16 cellular contexts compared by ENCODE assay signal in the genomic region with DNA sequence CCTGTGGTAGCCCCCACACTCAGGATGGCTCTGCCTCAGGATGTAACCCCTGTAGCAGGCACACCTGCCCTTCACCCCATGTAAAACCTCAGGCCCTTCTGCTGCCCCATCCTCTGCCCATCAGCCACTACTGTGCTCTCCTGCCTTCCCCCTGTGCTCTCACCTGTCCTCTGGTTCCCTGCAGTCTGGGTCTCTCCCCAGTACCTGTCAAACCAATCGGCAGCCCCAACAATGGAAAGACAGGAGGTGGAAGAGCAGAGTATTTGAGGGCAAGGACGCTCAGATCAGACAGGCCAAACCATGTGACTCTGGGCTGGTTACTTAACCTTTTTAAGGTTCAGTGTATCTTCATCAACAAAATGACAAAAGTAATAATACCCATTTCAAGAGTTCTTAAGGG. TPM values are rescaled to one million over a fixed set of nuclear protein-coding genes. Genes with fewer than 3 reads are reported as not detected.
DNase-seq lines count a peak whose midpoint lies in the region; ATAC-seq, FAIRE-seq and TF ChIP-seq lines count a peak whose summit lies in the region.
"Had no signal": no experiment of that assay in that cellular context is flagged by ENCODE, and none has a peak within 500 bp of the region (broad histone marks: within the 10 kb centered on the region; RNA-seq: fewer than 3 reads in every experiment).

No MANE protein-coding gene starts in this region.

- TF ChIP-seq POLR2A in HepG2 (IDR thresholded peaks at IDR 0.05; ENCODE audit: insufficient read depth in 1 of 2, low read depth in 2 of 2, low read length in 2 of 2), result no peak

- no TSS peak for BruUV-seq in HepG2 (replicated peaks; lab: Mats Ljungman, UMichigan)

- no peak overlapping the region for H3K9ac ChIP-seq in HepG2 (ENCODE audit: insufficient read depth, low read depth, low read length)
- H3K9ac ChIP-seq: BLaER1 treated with 17β-estradiol and CSF1 and Interleukin-3, amounts not matched to agents 10 nM and 100 nM had no signal

- DNase-seq in left ventricle myocardium inferior, result no peak
- no peak for DNase-seq in Right ventricle myocardium inferior (ENCODE audit: missing footprints)
- no peak for DNase-seq in endothelial cell (ENCODE audit: low spot score)
- no peak for DNase-seq in thoracic aorta (ENCODE audit: low spot score)
- no peak for DNase-seq in HepG2 (ENCODE audit: low spot score)
- no peak for DNase-seq in RCC 7860 (ENCODE audit: low spot score)
- DNase-seq: 8988T; CD4-positive, CD25-positive, alpha-beta regulatory T cell; H9 had no signal

- H3K79me2 ChIP-seq in HepG2 (ENCODE audit: insufficient read depth, low read length), result no peaks in the 10 kb centered on the region

- H3K27ac ChIP-seq in left ventricle myocardium inferior (replicated peaks) (peak overlapping the region; percentile 48), thoracic aorta (peak overlapping the region; percentile 39 to 62), HepG2 (ENCODE audit: extremely low read length, insufficient read depth, low read length) (no peak overlapping the region)
- H3K27ac ChIP-seq: BLaER1 treated with 17β-estradiol and CSF1 and Interleukin-3, amounts not matched to agents 10 nM and 100 nM had no signal

- H3K27me3 Mint-ChIP-seq in endothelial cell (ENCODE audit: unreplicated experiment), result peaks cover 5% of the 10 kb centered on the region
- H3K27me3 Mint-ChIP-seq: CD4-positive, CD25-positive, alpha-beta regulatory T cell had no signal

- H3K4me1 ChIP-seq in left ventricle myocardium inferior, result peaks cover 47% of the 10 kb centered on the region
- peaks cover 11 to 55% of the 10 kb centered on the region in 2 donors for H3K4me1 ChIP-seq in thoracic aorta (ENCODE audit: control insufficient read depth in 1 of 2, low read depth in 2 of 2)
- peaks cover 31% of the 10 kb centered on the region for H3K4me1 ChIP-seq in HepG2 (ENCODE audit: insufficient read depth, low read length)

- H4K20me1 ChIP-seq in HepG2 (ENCODE audit: insufficient read depth, low read length), result no peaks in the 10 kb centered on the region
- H4K20me1 ChIP-seq: BLaER1 treated with 17β-estradiol and CSF1 and Interleukin-3, amounts not matched to agents 10 nM and 100 nM had no signal

- WGBS in HepG2 (ENCODE audit: low lambda C conversion rate), result 6% methylated on average over 2 of the region's 2 CpGs

- no peaks in the 10 kb centered on the region for H3K27me3 ChIP-seq in left ventricle myocardium inferior (ENCODE audit: low read depth)
- no peaks in the 10 kb centered on the region for H3K27me3 ChIP-seq in thoracic aorta (replicated peaks; ENCODE audit: insufficient read depth)
- no peaks in the 10 kb centered on the region; a peak in 2 of 5 replicates for H3K27me3 ChIP-seq in HepG2 (ENCODE audit: control insufficient read depth in 1 of 2, insufficient read depth in 2 of 2, low read length in 2 of 2)
- H3K27me3 ChIP-seq: BLaER1 treated with 17β-estradiol and CSF1 and Interleukin-3, amounts not matched to agents 10 nM and 100 nM had no signal

- no peak overlapping the region for H3K4me3 Mint-ChIP-seq in endothelial cell (ENCODE audit: unreplicated experiment)
- H3K4me3 Mint-ChIP-seq: CD4-positive, CD25-positive, alpha-beta regulatory T cell; GM23338; H9 had no signal

- H3K4me3 ChIP-seq in left ventricle myocardium inferior, result no peak overlapping the region
- H3K4me3 ChIP-seq in thoracic aorta, result no peak overlapping the region
- no peak overlapping the region for H3K4me3 ChIP-seq in HepG2 (replicated peaks in 1 of 3; ENCODE audit: insufficient read depth in 1 of 3, low read depth in 2 of 3, low read length in 3 of 3)
- H3K4me3 ChIP-seq: BLaER1 treated with 17β-estradiol and CSF1 and Interleukin-3, amounts not matched to agents 10 nM and 100 nM; GM12878; GM23338 had no signal

- no peak for TF ChIP-seq CTCF in left ventricle myocardium inferior (IDR thresholded peaks at IDR 0.05; ENCODE audit: borderline replicate concordance)
- TF ChIP-seq CTCF in endothelial cell (IDR thresholded peaks at IDR 0.05; ENCODE audit: unreplicated experiment), result no peak
- TF ChIP-seq CTCF in thoracic aorta (IDR thresholded peaks at IDR 0.05), result no peak
- no peak for TF ChIP-seq CTCF in HepG2 (CRISPR knock-in tag; IDR thresholded peaks at IDR 0.05)

- TF ChIP-seq RAD21 in HepG2 (CRISPR knock-in tag; IDR thresholded peaks at IDR 0.05), result no peak

- peaks cover 6% of the 10 kb centered on the region for H3K36me3 ChIP-seq in left ventricle myocardium inferior
- no peaks in the 10 kb centered on the region for H3K36me3 ChIP-seq in thoracic aorta
- no peaks in the 10 kb centered on the region for H3K36me3 ChIP-seq in HepG2 (replicated peaks in 1 of 2; ENCODE audit: control insufficient read depth in 1 of 2, insufficient read depth in 2 of 2, low read length in 2 of 2)
- H3K36me3 ChIP-seq: BLaER1 treated with 17β-estradiol and CSF1 and Interleukin-3, amounts not matched to agents 10 nM and 100 nM had no signal

- in situ Hi-C loops in HepG2 (cut with HindIII; ENCODE audit: extremely low pct_ligation_motif_present, low pct_unique_long_range_greater_than_20kb), result no loop called here

- intact Hi-C loops in left ventricle myocardium inferior (cut with micrococcal nuclease) (no loop called here), Right ventricle myocardium inferior (cut with DNase I) (no loop called here), HepG2 (cut with micrococcal nuclease; ENCODE audit: unreplicated experiment) (no loop called here)

- POLR2A ChIA-PET in HepG2 (lab: Yijun Ruan, JAX), result no interaction called here

- no peaks in the 10 kb centered on the region for H3K36me3 Mint-ChIP-seq in endothelial cell (ENCODE audit: low read depth, unreplicated experiment)

- CTCF ChIA-PET in HepG2 (lab: Yijun Ruan, JAX; ENCODE audit: low intra/inter-chr PET ratio, low total read pairs), result no interaction called here

- TF ChIP-seq EP300 in HepG2 (IDR thresholded peaks at IDR 0.05; ENCODE audit: low read depth in 2 of 2, low read length in 2 of 2) (no peak), HepG2 (CRISPR knock-in tag; IDR thresholded peaks at IDR 0.05; ENCODE audit: borderline replicate concordance) (no peak)

- H3K9me3 ChIP-seq in left ventricle myocardium inferior (replicated peaks) (peaks cover 7% of the 10 kb centered on the region), thoracic aorta (no peaks in the 10 kb centered on the region), HepG2 (ENCODE audit: low read length) (no peaks in the 10 kb centered on the region)
- H3K9me3 ChIP-seq: BLaER1 treated with 17β-estradiol and CSF1 and Interleukin-3, amounts not matched to agents 10 nM and 100 nM had no signal

- FAIRE-seq in HepG2 (lab: Jason Lieb, UNC) (no peak), RCC 7860 (lab: Jason Lieb, UNC) (no peak)
- FAIRE-seq: GM12878, GM18507 had no signal

- no peak overlapping the region for H2AFZ ChIP-seq in HepG2 (ENCODE audit: low read length)
- H2AFZ ChIP-seq: GM23338 had no signal

- H3K9me3 Mint-ChIP-seq in endothelial cell (ENCODE audit: unreplicated experiment), result no peaks in the 10 kb centered on the region
- H3K9me3 Mint-ChIP-seq: CD4-positive, CD25-positive, alpha-beta regulatory T cell; GM23338; H9 had no signal

- H3K27ac Mint-ChIP-seq in endothelial cell (ENCODE audit: unreplicated experiment), result peak overlapping the region; percentile 57
- H3K27ac Mint-ChIP-seq: GM23338, H9 had no signal

- no peak overlapping the region for H3K4me2 ChIP-seq in HepG2 (ENCODE audit: low read depth, low read length)
- H3K4me2 ChIP-seq: GM23338 had no signal

- no peak for ATAC-seq in Right ventricle myocardium inferior
- no peak for ATAC-seq in thoracic aorta (ENCODE audit: insufficient number of reproducible peaks, low FRiP score, low read depth)
- no peak for ATAC-seq in HepG2
- ATAC-seq in GM19035 (IDR thresholded peaks at IDR 0.05; ENCODE audit: unreplicated experiment), result no peak
- ATAC-seq: GM12878, GM23338 had no signal

- peaks cover 71% of the 10 kb centered on the region for H3K4me1 Mint-ChIP-seq in endothelial cell (ENCODE audit: unreplicated experiment)
- H3K4me1 Mint-ChIP-seq: CD4-positive, CD25-positive, alpha-beta regulatory T cell; GM23338; H9 had no signal

RNA-seq across cellular contexts. Expression of gene SMIM12, which starts 30.9 kb away (rescaled TPM):
- 37.9 TPM for total RNA-seq in left ventricle myocardium inferior
- total RNA-seq in Right ventricle myocardium inferior, result 40.6 TPM
- 84.4 TPM for total RNA-seq in endothelial cell (ENCODE audit: unreplicated experiment)
- total RNA-seq in thoracic aorta, result 10 to 100 TPM; 30.1 to 33.5 TPM
- total RNA-seq in HepG2 (2016; rRNA removed; fragmentation: Illumina TruSeq; extraction: Trizol), result 41.3 and 42.9 TPM in 2 replicates
- 15.1 and 27.5 TPM in 2 replicates for total RNA-seq in HepG2 (2016; cell fraction: cytosol; rRNA removed; fragmentation: Illumina TruSeq; extraction: Trizol; ENCODE audit: low read depth)
- total RNA-seq in HepG2 (2016; cell fraction: insoluble cytoplasmic fraction; rRNA removed; fragmentation: Illumina TruSeq; extraction: Trizol), result 40.6 and 42.9 TPM in 2 replicates
- total RNA-seq in HepG2 (2016; cell fraction: membrane; rRNA removed; fragmentation: Illumina TruSeq; extraction: Trizol), result 42.0 and 47.5 TPM in 2 replicates
- total RNA-seq in HepG2 (2016; cell fraction: nucleus; rRNA removed; fragmentation: Illumina TruSeq; extraction: Trizol), result 23.9 and 25.7 TPM in 2 replicates
- polyA plus RNA-seq in HepG2 (2011; rRNA removed), result 20.1 and 22.2 TPM in 2 replicates
- polyA plus RNA-seq in HepG2 (2011; cell fraction: cytosol; rRNA removed), result 29.6 and 31.2 TPM in 2 replicates
- polyA plus RNA-seq in HepG2 (2011; cell fraction: nucleus; rRNA removed), result 12.6 and 15.2 TPM in 2 replicates
- 17.0 and 17.5 TPM in 2 replicates for polyA plus RNA-seq in HepG2 (2012)
- 24.1 and 40.1 TPM in 2 replicates for polyA plus RNA-seq in HepG2 (2016; cell fraction: cytosol; fragmentation: Illumina TruSeq; extraction: Trizol; ENCODE audit: low read depth)
- 40.1 and 44.7 TPM in 2 replicates for polyA plus RNA-seq in HepG2 (2016; cell fraction: insoluble cytoplasmic fraction; fragmentation: Illumina TruSeq; extraction: Trizol; ENCODE audit: low read depth)
- polyA plus RNA-seq in HepG2 (2016; cell fraction: membrane; fragmentation: Illumina TruSeq; extraction: Trizol; ENCODE audit: low read depth), result 35.5 and 47.5 TPM in 2 replicates
- polyA plus RNA-seq in HepG2 (2016; cell fraction: nucleus; fragmentation: Illumina TruSeq; extraction: Trizol; ENCODE audit: insufficient read depth, low read depth), result 41.8 TPM in 2 replicates
- 24.8 and 45.0 TPM in 2 replicates for polyA minus RNA-seq in HepG2 (2011; rRNA and poly(A)+ RNA removed; ENCODE audit: low replicate concordance)
- 8.2 and 10.0 TPM in 2 replicates for polyA minus RNA-seq in HepG2 (2011; cell fraction: cytosol; rRNA and poly(A)+ RNA removed)
- polyA minus RNA-seq in HepG2 (2011; cell fraction: nucleus; rRNA and poly(A)+ RNA removed), result 12.9 and 17.4 TPM in 2 replicates

RNA-seq across cellular contexts. Expression of gene GJA4, which starts 35.8 kb away (rescaled TPM):
- total RNA-seq in left ventricle myocardium inferior, result 27.0 TPM
- 23.0 TPM for total RNA-seq in Right ventricle myocardium inferior
- total RNA-seq in endothelial cell (ENCODE audit: unreplicated experiment), result 347 TPM
- total RNA-seq in thoracic aorta, result 10 to 100 TPM; 41.3 to 64.2 TPM
- total RNA-seq in HepG2 (2016; rRNA removed; fragmentation: Illumina TruSeq; extraction: Trizol), result not detected in 2 replicates
- not detected in 2 replicates for total RNA-seq in HepG2 (2016; cell fraction: cytosol; rRNA removed; fragmentation: Illumina TruSeq; extraction: Trizol; ENCODE audit: low read depth)
- total RNA-seq in HepG2 (2016; cell fraction: insoluble cytoplasmic fraction; rRNA removed; fragmentation: Illumina TruSeq; extraction: Trizol), result not detected in 2 replicates
- total RNA-seq in HepG2 (2016; cell fraction: membrane; rRNA removed; fragmentation: Illumina TruSeq; extraction: Trizol), result not detected in 2 replicates
- not detected in 2 replicates for total RNA-seq in HepG2 (2016; cell fraction: nucleus; rRNA removed; fragmentation: Illumina TruSeq; extraction: Trizol)
- polyA plus RNA-seq in HepG2 (2011; rRNA removed), result not detected in 2 replicates
- polyA plus RNA-seq in HepG2 (2011; cell fraction: cytosol; rRNA removed), result not detected in 2 replicates
- polyA plus RNA-seq in HepG2 (2011; cell fraction: nucleus; rRNA removed), result 0.12 TPM in 1 of 2 replicates, not detected in the other
- not detected in 2 replicates for polyA plus RNA-seq in HepG2 (2012)
- polyA plus RNA-seq in HepG2 (2016; cell fraction: cytosol; fragmentation: Illumina TruSeq; extraction: Trizol; ENCODE audit: low read depth), result not detected in 2 replicates
- polyA plus RNA-seq in HepG2 (2016; cell fraction: insoluble cytoplasmic fraction; fragmentation: Illumina TruSeq; extraction: Trizol; ENCODE audit: low read depth), result not detected in 2 replicates
- polyA plus RNA-seq in HepG2 (2016; cell fraction: membrane; fragmentation: Illumina TruSeq; extraction: Trizol; ENCODE audit: low read depth), result not detected in 2 replicates
- polyA plus RNA-seq in HepG2 (2016; cell fraction: nucleus; fragmentation: Illumina TruSeq; extraction: Trizol; ENCODE audit: insufficient read depth, low read depth), result not detected in 2 replicates
- polyA minus RNA-seq in HepG2 (2011; rRNA and poly(A)+ RNA removed; ENCODE audit: low replicate concordance), result 0.14 TPM in 1 of 2 replicates, not detected in the other
- polyA minus RNA-seq in HepG2 (2011; cell fraction: cytosol; rRNA and poly(A)+ RNA removed), result not detected in 2 replicates
- polyA minus RNA-seq in HepG2 (2011; cell fraction: nucleus; rRNA and poly(A)+ RNA removed), result not detected in 2 replicates
- total RNA-seq: CD4-positive, CD25-positive, alpha-beta regulatory T cell; Daoy; HT1080 had no signal
- polyA plus RNA-seq: CD4-positive, CD25-positive, alpha-beta regulatory T cell had no signal

RNA-seq across cellular contexts. Expression of gene GJB3, which starts 47.6 kb away (rescaled TPM):
- total RNA-seq in left ventricle myocardium inferior, result not detected
- not detected for total RNA-seq in Right ventricle myocardium inferior
- 9.6 TPM for total RNA-seq in endothelial cell (ENCODE audit: unreplicated experiment)
- under 1 TPM; 0.28 to 0.54 TPM for total RNA-seq in thoracic aorta
- total RNA-seq in HepG2 (2016; rRNA removed; fragmentation: Illumina TruSeq; extraction: Trizol), result not detected in 2 replicates
- total RNA-seq in HepG2 (2016; cell fraction: cytosol; rRNA removed; fragmentation: Illumina TruSeq; extraction: Trizol; ENCODE audit: low read depth), result not detected in 2 replicates
- not detected in 2 replicates for total RNA-seq in HepG2 (2016; cell fraction: insoluble cytoplasmic fraction; rRNA removed; fragmentation: Illumina TruSeq; extraction: Trizol)
- not detected in 2 replicates for total RNA-seq in HepG2 (2016; cell fraction: membrane; rRNA removed; fragmentation: Illumina TruSeq; extraction: Trizol)
- total RNA-seq in HepG2 (2016; cell fraction: nucleus; rRNA removed; fragmentation: Illumina TruSeq; extraction: Trizol), result not detected in 2 replicates
- not detected in 2 replicates for polyA plus RNA-seq in HepG2 (2011; rRNA removed)
- not detected in 2 replicates for polyA plus RNA-seq in HepG2 (2011; cell fraction: cytosol; rRNA removed)
- not detected in 2 replicates for polyA plus RNA-seq in HepG2 (2011; cell fraction: nucleus; rRNA removed)
- not detected in 2 replicates for polyA plus RNA-seq in HepG2 (2012)
- not detected in 2 replicates for polyA plus RNA-seq in HepG2 (2016; cell fraction: cytosol; fragmentation: Illumina TruSeq; extraction: Trizol; ENCODE audit: low read depth)
- polyA plus RNA-seq in HepG2 (2016; cell fraction: insoluble cytoplasmic fraction; fragmentation: Illumina TruSeq; extraction: Trizol; ENCODE audit: low read depth), result not detected in 2 replicates
- polyA plus RNA-seq in HepG2 (2016; cell fraction: membrane; fragmentation: Illumina TruSeq; extraction: Trizol; ENCODE audit: low read depth), result not detected in 2 replicates
- polyA plus RNA-seq in HepG2 (2016; cell fraction: nucleus; fragmentation: Illumina TruSeq; extraction: Trizol; ENCODE audit: insufficient read depth, low read depth), result not detected in 2 replicates
- 32.8 TPM in 1 of 2 replicates, not detected in the other for polyA minus RNA-seq in HepG2 (2011; rRNA and poly(A)+ RNA removed; ENCODE audit: low replicate concordance)
- polyA minus RNA-seq in HepG2 (2011; cell fraction: cytosol; rRNA and poly(A)+ RNA removed), result not detected in 2 replicates
- polyA minus RNA-seq in HepG2 (2011; cell fraction: nucleus; rRNA and poly(A)+ RNA removed), result not detected in 2 replicates
- total RNA-seq: CD4-positive, CD25-positive, alpha-beta regulatory T cell; Daoy; GM12878; HT1080 had no signal
- polyA plus RNA-seq: CD4-positive, CD25-positive, alpha-beta regulatory T cell; GM12878 had no signal

Comparison
In these comparisons a context has a peak if more than half of its experiments do, and no peak if none do; other contexts are left out.
1. RNA of gene GJA4, which starts 35.8 kb away (total RNA-seq): 347 TPM in endothelial cell (single experiment), 41.3 to 64.2 TPM in thoracic aorta, 27.0 TPM in left ventricle myocardium inferior (single experiment) and 23.0 TPM in Right ventricle myocardium inferior (single experiment); not detected in HepG2; every median in the first group is over 10 times any median in the second.